1 cellular context compared by ENCODE assay signal in genomic region chr21:42746593-42747266, GRCh38.
TF ChIP-seq lines count a peak whose summit lies in the region.

No MANE protein-coding gene starts in this region.

TF ChIP-seq in GM23338, 12 proteins besides CTCF, POLR2A, EP300 and RAD21 (continued from another document):
- TF ChIP-seq, protein P1, sequence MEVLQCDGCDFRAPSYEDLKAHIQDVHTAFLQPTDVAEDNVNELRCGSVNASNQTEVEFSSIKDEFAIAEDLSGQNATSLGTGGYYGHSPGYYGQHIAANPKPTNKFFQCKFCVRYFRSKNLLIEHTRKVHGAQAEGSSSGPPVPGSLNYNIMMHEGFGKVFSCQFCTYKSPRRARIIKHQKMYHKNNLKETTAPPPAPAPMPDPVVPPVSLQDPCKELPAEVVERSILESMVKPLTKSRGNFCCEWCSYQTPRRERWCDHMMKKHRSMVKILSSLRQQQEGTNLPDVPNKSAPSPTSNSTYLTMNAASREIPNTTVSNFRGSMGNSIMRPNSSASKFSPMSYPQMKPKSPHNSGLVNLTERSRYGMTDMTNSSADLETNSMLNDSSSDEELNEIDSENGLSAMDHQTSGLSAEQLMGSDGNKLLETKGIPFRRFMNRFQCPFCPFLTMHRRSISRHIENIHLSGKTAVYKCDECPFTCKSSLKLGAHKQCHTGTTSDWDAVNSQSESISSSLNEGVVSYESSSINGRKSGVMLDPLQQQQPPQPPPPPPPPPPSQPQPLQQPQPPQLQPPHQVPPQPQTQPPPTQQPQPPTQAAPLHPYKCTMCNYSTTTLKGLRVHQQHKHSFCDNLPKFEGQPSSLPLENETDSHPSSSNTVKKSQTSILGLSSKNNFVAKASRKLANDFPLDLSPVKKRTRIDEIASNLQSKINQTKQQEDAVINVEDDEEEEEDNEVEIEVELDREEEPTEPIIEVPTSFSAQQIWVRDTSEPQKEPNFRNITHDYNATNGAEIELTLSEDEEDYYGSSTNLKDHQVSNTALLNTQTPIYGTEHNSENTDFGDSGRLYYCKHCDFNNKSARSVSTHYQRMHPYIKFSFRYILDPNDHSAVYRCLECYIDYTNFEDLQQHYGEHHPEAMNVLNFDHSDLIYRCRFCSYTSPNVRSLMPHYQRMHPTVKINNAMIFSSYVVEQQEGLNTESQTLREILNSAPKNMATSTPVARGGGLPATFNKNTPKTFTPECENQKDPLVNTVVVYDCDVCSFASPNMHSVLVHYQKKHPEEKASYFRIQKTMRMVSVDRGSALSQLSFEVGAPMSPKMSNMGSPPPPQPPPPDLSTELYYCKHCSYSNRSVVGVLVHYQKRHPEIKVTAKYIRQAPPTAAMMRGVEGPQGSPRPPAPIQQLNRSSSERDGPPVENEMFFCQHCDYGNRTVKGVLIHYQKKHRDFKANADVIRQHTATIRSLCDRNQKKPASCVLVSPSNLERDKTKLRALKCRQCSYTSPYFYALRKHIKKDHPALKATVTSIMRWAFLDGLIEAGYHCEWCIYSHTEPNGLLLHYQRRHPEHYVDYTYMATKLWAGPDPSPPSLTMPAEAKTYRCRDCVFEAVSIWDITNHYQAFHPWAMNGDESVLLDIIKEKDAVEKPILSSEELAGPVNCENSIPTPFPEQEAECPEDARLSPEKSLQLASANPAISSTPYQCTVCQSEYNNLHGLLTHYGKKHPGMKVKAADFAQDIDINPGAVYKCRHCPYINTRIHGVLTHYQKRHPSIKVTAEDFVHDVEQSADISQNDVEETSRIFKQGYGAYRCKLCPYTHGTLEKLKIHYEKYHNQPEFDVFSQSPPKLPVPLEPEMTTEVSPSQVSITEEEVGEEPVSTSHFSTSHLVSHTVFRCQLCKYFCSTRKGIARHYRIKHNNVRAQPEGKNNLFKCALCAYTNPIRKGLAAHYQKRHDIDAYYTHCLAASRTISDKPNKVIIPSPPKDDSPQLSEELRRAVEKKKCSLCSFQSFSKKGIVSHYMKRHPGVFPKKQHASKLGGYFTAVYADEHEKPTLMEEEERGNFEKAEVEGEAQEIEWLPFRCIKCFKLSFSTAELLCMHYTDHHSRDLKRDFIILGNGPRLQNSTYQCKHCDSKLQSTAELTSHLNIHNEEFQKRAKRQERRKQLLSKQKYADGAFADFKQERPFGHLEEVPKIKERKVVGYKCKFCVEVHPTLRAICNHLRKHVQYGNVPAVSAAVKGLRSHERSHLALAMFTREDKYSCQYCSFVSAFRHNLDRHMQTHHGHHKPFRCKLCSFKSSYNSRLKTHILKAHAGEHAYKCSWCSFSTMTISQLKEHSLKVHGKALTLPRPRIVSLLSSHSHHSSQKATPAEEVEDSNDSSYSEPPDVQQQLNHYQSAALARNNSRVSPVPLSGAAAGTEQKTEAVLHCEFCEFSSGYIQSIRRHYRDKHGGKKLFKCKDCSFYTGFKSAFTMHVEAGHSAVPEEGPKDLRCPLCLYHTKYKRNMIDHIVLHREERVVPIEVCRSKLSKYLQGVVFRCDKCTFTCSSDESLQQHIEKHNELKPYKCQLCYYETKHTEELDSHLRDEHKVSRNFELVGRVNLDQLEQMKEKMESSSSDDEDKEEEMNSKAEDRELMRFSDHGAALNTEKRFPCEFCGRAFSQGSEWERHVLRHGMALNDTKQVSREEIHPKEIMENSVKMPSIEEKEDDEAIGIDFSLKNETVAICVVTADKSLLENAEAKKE (CRISPR knock-in tag; IDR thresholded peaks at IDR 0.05), result no peak
- TF ChIP-seq, protein P2, sequence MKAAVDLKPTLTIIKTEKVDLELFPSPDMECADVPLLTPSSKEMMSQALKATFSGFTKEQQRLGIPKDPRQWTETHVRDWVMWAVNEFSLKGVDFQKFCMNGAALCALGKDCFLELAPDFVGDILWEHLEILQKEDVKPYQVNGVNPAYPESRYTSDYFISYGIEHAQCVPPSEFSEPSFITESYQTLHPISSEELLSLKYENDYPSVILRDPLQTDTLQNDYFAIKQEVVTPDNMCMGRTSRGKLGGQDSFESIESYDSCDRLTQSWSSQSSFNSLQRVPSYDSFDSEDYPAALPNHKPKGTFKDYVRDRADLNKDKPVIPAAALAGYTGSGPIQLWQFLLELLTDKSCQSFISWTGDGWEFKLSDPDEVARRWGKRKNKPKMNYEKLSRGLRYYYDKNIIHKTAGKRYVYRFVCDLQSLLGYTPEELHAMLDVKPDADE (IDR thresholded peaks at IDR 0.05), result no peak
- TF ChIP-seq JUNB (IDR thresholded peaks at IDR 0.05; ENCODE audit: unreplicated experiment) (no peak), ZNF331 (CRISPR knock-in tag; IDR thresholded peaks at IDR 0.05; ENCODE audit: low read depth) (no peak), POLR2AphosphoS5 (IDR thresholded peaks at IDR 0.05; ENCODE audit: low read depth) (no peak), STAT1 (IDR thresholded peaks at IDR 0.05; ENCODE audit: unreplicated experiment) (no peak)
TF ChIP-seq in GM23338: peak in this region for 0.
